ENCODE assay signal across 21 cellular contexts in the genomic region with DNA sequence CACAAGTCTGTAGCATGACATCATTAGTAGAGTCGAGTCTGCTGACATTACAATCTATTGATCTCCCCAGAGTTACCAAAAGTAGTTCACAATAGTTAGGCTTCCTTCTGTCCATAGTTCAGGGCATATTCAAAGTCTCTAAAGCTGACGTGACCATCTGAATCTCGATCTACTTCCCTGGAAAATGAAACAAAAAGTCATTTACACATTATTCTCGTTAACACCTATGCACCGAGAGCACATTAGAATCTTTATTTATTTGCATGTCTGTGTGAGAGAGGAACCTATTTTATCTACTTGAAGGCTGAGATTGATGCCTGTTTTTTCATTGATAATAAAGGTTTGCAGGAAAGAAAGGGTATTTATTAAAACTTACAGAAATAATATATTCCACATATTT.
"Had no signal": no experiment of that assay in that cellular context is flagged by ENCODE, and none has a peak within 500 bp of the region (broad histone marks: within the 10 kb centered on the region; RNA-seq: fewer than 3 reads in every experiment).

No MANE protein-coding gene starts in this region.

- ATAC-seq: left cardiac atrium; lower lobe of right lung; natural killer cell treated with Interleukin-12 subunit alpha and Interleukin-12 subunit beta and Interleukin-15 and Interleukin-18, amount 100 ng/mL, for 72 hours had no signal

- H3K79me2 ChIP-seq: hepatocyte had no signal

- H3K4me3 ChIP-seq: dorsolateral prefrontal cortex, hepatocyte, left ventricle myocardium inferior, lower lobe of right lung, neural progenitor cell, ovary, right atrium auricular region, stomach, thoracic aorta, transverse colon had no signal

- H3K9ac ChIP-seq: neural progenitor cell had no signal

- H3K36me3 ChIP-seq: left ventricle myocardium inferior, lower lobe of right lung, neural progenitor cell, ovary, right atrium auricular region, stomach, thoracic aorta, transverse colon had no signal

- DNase-seq: dorsolateral prefrontal cortex; effector CD8-positive, alpha-beta T cell; foreskin melanocyte; head of caudate nucleus; kidney; left cardiac atrium; left ventricle myocardium inferior; lower lobe of right lung; nucleus accumbens; ovary; small intestine; stimulated activated CD4-positive, alpha-beta T cell treated with anti-CD3 and anti-CD28 coated beads, Interleukin-12 subunit alpha, Interleukin-12 subunit beta, amount 100 ng/mL, for 4 hours; stimulated activated naive CD4-positive, alpha-beta T cell; stomach; substantia nigra; transverse colon had no signal

- H3K4me1 ChIP-seq: lower lobe of right lung, neural progenitor cell, stomach, transverse colon had no signal

- H3K9me3 ChIP-seq: left ventricle myocardium inferior, lower lobe of right lung, ovary, right atrium auricular region, stomach, thoracic aorta, transverse colon had no signal

- H3K27ac ChIP-seq: dorsolateral prefrontal cortex, hepatocyte, left ventricle myocardium inferior, lower lobe of right lung, neural progenitor cell, ovary, right atrium auricular region, stomach, thoracic aorta, transverse colon had no signal

- H3K27me3 ChIP-seq: dorsolateral prefrontal cortex, hepatocyte, neural progenitor cell, ovary, right atrium auricular region, stomach, transverse colon had no signal

- H2AFZ ChIP-seq: hepatocyte, neural progenitor cell had no signal

- FAIRE-seq: kidney, small intestine had no signal

- H3K4me2 ChIP-seq: hepatocyte, neural progenitor cell had no signal
